Comparison of ENCODE assay signal across 8 cellular contexts in the genomic region with DNA sequence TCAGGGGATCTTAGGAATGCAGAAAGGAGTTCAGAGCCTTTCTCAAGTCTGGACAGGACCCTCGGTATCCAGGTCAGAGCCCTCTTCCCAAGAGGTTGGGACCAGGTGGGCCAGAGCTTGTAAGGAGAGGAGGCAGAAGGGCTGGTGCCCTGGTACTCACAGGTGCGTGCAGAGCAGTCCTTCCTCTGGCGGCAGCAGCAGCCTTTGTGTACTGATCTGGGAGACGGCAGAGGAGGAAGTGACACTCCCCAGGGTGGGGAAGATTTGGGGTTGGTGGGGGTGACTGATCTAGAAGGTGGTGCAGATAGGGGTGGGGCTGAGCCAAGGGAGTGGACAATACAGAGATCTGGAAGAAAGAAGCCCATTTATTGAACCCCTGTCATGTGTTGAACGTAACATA.
A peak's percentile ranks its signal among the peaks of the same experiment; 100 is the strongest.
DNase-seq lines count a peak whose midpoint lies in the region; ATAC-seq and TF ChIP-seq lines count a peak whose summit lies in the region.

ITGB7 (minus strand) TSS at position 210 of the 400 bp plus-strand sequence. CDS start 6,808 bp downstream, outside the sequence.

- H3K4me1 ChIP-seq in DOHH2 (ENCODE audit: control insufficient read depth, low read length): peaks cover 81% of the 10 kb centered on the region

- peak within 1 kb of the TSS; percentile 95 for H3K4me2 ChIP-seq in DOHH2 (ENCODE audit: low read length)

- peaks cover 2% of the 10 kb centered on the region for H3F3A ChIP-seq in DOHH2 (ENCODE audit: control insufficient read depth, insufficient read depth)

- no peaks in the 10 kb centered on the region for H3K27me3 ChIP-seq in DOHH2 (ENCODE audit: control insufficient read depth, low read length)

- peak; percentile 40 for ATAC-seq in GM21717 (IDR thresholded peaks at IDR 0.05; ENCODE audit: unreplicated experiment)

- peak within 1 kb of the TSS; percentile 80 for H3K4me3 ChIP-seq in DOHH2 (ENCODE audit: low read length)

- no peak for TF ChIP-seq CTCF in DOHH2 (IDR thresholded peaks at IDR 0.05; ENCODE audit: low read depth, low read length, poor library complexity, severe bottlenecking)

- H3K36me3 ChIP-seq in DOHH2 (ENCODE audit: control insufficient read depth, low read length): no peaks in the 10 kb centered on the region

- H3K27ac ChIP-seq in DOHH2 (ENCODE audit: low read depth, low read length): peak within 1 kb of the TSS; percentile 71

- DNase-seq in OCI-M1 (lab: John Stamatoyannopoulos, UW): peak; percentile 64
- peak; percentile 58 for DNase-seq in activated naive CD4-positive, alpha-beta T cell treated with anti-CD3 and anti-CD28 coated beads, Interleukin-2, amount 50 U/mL, for 16 hours
- DNase-seq in stimulated activated CD4-positive, alpha-beta T cell treated with anti-CD3 and anti-CD28 coated beads, Interleukin-2, amount 100 ng/mL, for 24 hours: peak; percentile 61
- no peak for DNase-seq in globus pallidus (ENCODE audit: low spot score)
- DNase-seq in HK-2 (ENCODE audit: unreplicated experiment): no peak
- DNase-seq in NCI-H187 (lab: John Stamatoyannopoulos, UW): no peak

- H4K20me1 ChIP-seq in DOHH2 (ENCODE audit: control insufficient read depth, insufficient read depth, low read depth, low read length): no peaks in the 10 kb centered on the region

- no peaks in the 10 kb centered on the region for H3K9me2 ChIP-seq in DOHH2 (replicated peaks; ENCODE audit: control insufficient read depth, low read length)

- peaks cover 40% of the 10 kb centered on the region for H3K79me2 ChIP-seq in DOHH2 (ENCODE audit: control insufficient read depth, low read length)

- H3K9me3 ChIP-seq in DOHH2 (ENCODE audit: control insufficient read depth, insufficient read depth, low read length): no peaks in the 10 kb centered on the region

Comparison
In these comparisons a context has a peak if more than half of its experiments do, and no peak if none do; other contexts are left out.
1. DNase-seq: peak in OCI-M1 (single experiment), activated naive CD4-positive, alpha-beta T cell treated with anti-CD3 and anti-CD28 coated beads, Interleukin-2, amount 50 U/mL, for 16 hours (single experiment) and stimulated activated CD4-positive, alpha-beta T cell treated with anti-CD3 and anti-CD28 coated beads, Interleukin-2, amount 100 ng/mL, for 24 hours (2 of 2); none in globus pallidus (single experiment), HK-2 (single experiment) and NCI-H187 (0 of 2).